ENCODE assay signal across 26 cellular contexts in the genomic region with DNA sequence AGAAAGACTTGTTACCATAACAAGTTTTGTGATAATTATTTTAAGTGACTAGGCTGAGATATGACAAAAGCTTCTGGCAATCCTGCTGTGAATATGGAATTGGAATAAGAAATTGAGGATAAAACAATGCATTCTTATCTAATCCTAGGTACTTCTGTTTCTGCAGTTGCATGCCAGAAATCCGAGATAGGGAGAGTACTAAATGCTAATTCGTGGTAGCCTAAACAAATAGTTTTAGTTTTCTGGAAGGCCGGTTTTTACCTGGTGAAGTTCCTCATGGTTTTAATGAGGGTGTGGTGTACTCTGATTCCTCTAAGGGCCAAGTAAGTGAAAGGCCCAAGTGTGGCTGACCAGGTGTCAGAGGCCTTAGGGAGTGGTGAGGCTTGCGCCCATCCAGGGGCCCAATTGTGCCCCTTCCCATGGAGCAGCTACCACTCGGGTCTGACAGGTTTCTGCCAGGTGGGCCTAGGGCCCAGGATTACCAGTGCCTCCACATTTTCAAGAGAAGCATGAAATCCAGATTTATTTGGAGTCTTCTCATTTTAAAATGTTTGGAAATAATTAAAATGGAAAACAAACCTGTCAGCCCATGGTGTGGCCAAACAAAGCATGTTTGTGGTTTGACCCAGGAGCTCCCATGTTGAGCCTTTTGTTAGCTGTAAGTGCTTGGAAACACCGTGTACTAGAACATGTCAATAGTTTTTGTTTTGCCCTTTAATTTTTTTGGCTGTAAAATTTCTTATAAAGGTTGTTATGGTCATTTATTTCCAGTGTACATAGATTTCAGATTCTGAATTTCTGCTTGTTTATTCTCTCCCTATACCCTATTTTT. TPM values are rescaled to one million over a fixed set of nuclear protein-coding genes. Genes with fewer than 3 reads are reported as not detected.
DNase-seq lines count a peak whose midpoint lies in the region; ATAC-seq, FAIRE-seq and TF ChIP-seq lines count a peak whose summit lies in the region.
"Had no signal": no experiment of that assay in that cellular context is flagged by ENCODE, and none has a peak within 500 bp of the region (broad histone marks: within the 10 kb centered on the region; RNA-seq: fewer than 3 reads in every experiment).

No MANE protein-coding gene starts in this region.

- H3K4me1 ChIP-seq in GM23338 (ENCODE audit: insufficient read depth), result peaks cover 40% of the 10 kb centered on the region
- H3K4me1 ChIP-seq in astrocyte (ENCODE audit: insufficient read depth, low read length), result peaks cover 4% of the 10 kb centered on the region
- H3K4me1 ChIP-seq: body of pancreas, right lobe of liver, uterus had no signal

- H3K79me2 ChIP-seq in GM23338 (replicated peaks; ENCODE audit: insufficient read depth) (peaks cover 74% of the 10 kb centered on the region), astrocyte (ENCODE audit: insufficient read depth, low read length) (peaks cover 11% of the 10 kb centered on the region)

- no peaks in the 10 kb centered on the region for H3K9me2 ChIP-seq in GM23338 (ENCODE audit: insufficient read depth)

- peak; percentile 52 for DNase-seq in GM23338 (ENCODE audit: low spot score)
- peak; percentile 37 for DNase-seq in NCI-H2029 (lab: John Stamatoyannopoulos, UW)
- no peak for DNase-seq in astrocyte (ENCODE audit: low read depth)
- peak; percentile 63 for DNase-seq in renal cortical epithelial cell (ENCODE audit: low read depth)
- no peak for DNase-seq in iPS-NIHi7 (ENCODE audit: extremely low spot score)
- no peak for DNase-seq in mucosa of gallbladder (ENCODE audit: low spot score)
- DNase-seq: activated naive CD8-positive, alpha-beta T cell treated with anti-CD3 and anti-CD28 coated beads, Interleukin-2, amount 10 ng/mL, durations not matched to agents 7 days and 5 days; AML-193; body of pancreas; DMS53; effector memory CD8-positive, alpha-beta T cell; esophagus squamous epithelium; GF-D8; H9; kidney glomerular epithelial cell; MG63; NCI-H1417 treated with DMSO at 0.1 percent for 48 hours; ovary; right lobe of liver; uterus had no signal

- H3K4me1 Mint-ChIP-seq in GM23338, result peaks cover 51% of the 10 kb centered on the region
- H3K4me1 Mint-ChIP-seq in astrocyte (ENCODE audit: low read depth, unreplicated experiment), result peaks cover 25% of the 10 kb centered on the region
- H3K4me1 Mint-ChIP-seq: activated naive CD8-positive, alpha-beta T cell treated with anti-CD3 and anti-CD28 coated beads, Interleukin-2, amount 10 ng/mL, durations not matched to agents 7 days and 5 days; activated T-helper 17 cell treated with anti-CD3 and anti-CD28 coated beads, Interleukin-2, amount 50 U/mL, for 72 hours had no signal

- TF ChIP-seq CTCF in GM23338 (conservative IDR thresholded peaks at IDR 0.05; ENCODE audit: low read depth in 2 of 2) (no peak), astrocyte (IDR thresholded peaks at IDR 0.05; ENCODE audit: insufficient read depth, low read depth, low read length) (no peak)

- no peaks in the 10 kb centered on the region for H3K36me3 Mint-ChIP-seq in GM23338 (ENCODE audit: low read depth)
- H3K36me3 Mint-ChIP-seq in astrocyte (ENCODE audit: low read depth, unreplicated experiment), result no peaks in the 10 kb centered on the region
- H3K36me3 Mint-ChIP-seq: activated naive CD8-positive, alpha-beta T cell treated with anti-CD3 and anti-CD28 coated beads, Interleukin-2, amount 10 ng/mL, durations not matched to agents 7 days and 5 days; natural killer cell treated with Interleukin-12 subunit alpha and Interleukin-12 subunit beta and Interleukin-15 and Interleukin-18, amount 100 ng/mL, for 72 hours had no signal

- no peak overlapping the region for H3K4me3 Mint-ChIP-seq in GM23338
- no peak overlapping the region for H3K4me3 Mint-ChIP-seq in astrocyte (ENCODE audit: unreplicated experiment)
- H3K4me3 Mint-ChIP-seq: activated naive CD8-positive, alpha-beta T cell treated with anti-CD3 and anti-CD28 coated beads, Interleukin-2, amount 10 ng/mL, durations not matched to agents 7 days and 5 days; activated T-helper 17 cell treated with anti-CD3 and anti-CD28 coated beads, Interleukin-2, amount 50 U/mL, for 72 hours; effector memory CD8-positive, alpha-beta T cell; H9; natural killer cell treated with Interleukin-12 subunit alpha and Interleukin-12 subunit beta and Interleukin-15 and Interleukin-18, amount 100 ng/mL, for 72 hours had no signal

- H3K27ac ChIP-seq in GM23338 (ENCODE audit: low read depth) (peak overlapping the region; percentile 10; the same call in 1 of the 2 replicates), astrocyte (ENCODE audit: low read depth, low read length) (no peak overlapping the region)
- H3K27ac ChIP-seq: body of pancreas, esophagus squamous epithelium, ovary, right lobe of liver, RWPE1, uterus had no signal

- H3K27me3 ChIP-seq in GM23338 (ENCODE audit: insufficient read depth), result no peaks in the 10 kb centered on the region
- H3K27me3 ChIP-seq in astrocyte (ENCODE audit: insufficient read depth, low read length), result no peaks in the 10 kb centered on the region
- H3K27me3 ChIP-seq: body of pancreas, esophagus squamous epithelium, ovary, right lobe of liver, uterus had no signal

- no peaks in the 10 kb centered on the region for H3K9me3 Mint-ChIP-seq in GM23338
- H3K9me3 Mint-ChIP-seq in astrocyte (ENCODE audit: unreplicated experiment), result no peaks in the 10 kb centered on the region
- H3K9me3 Mint-ChIP-seq: activated naive CD8-positive, alpha-beta T cell treated with anti-CD3 and anti-CD28 coated beads, Interleukin-2, amount 10 ng/mL, durations not matched to agents 7 days and 5 days; activated T-helper 17 cell treated with anti-CD3 and anti-CD28 coated beads, Interleukin-2, amount 50 U/mL, for 72 hours; H9; natural killer cell treated with Interleukin-12 subunit alpha and Interleukin-12 subunit beta and Interleukin-15 and Interleukin-18, amount 100 ng/mL, for 72 hours had no signal

- H3K36me3 ChIP-seq in GM23338 (ENCODE audit: insufficient read depth) (no peaks in the 10 kb centered on the region), astrocyte (ENCODE audit: insufficient read depth, low read length) (no peaks in the 10 kb centered on the region)
- H3K36me3 ChIP-seq: esophagus squamous epithelium, MG63, ovary, right lobe of liver, uterus had no signal

- H2AFZ ChIP-seq in GM23338 (no peak overlapping the region), astrocyte (ENCODE audit: low read depth, low read length) (no peak overlapping the region)

- H3K4me3 ChIP-seq in GM23338 (no peak overlapping the region), astrocyte (ENCODE audit: insufficient read depth, low read depth, low read length) (no peak overlapping the region)
- H3K4me3 ChIP-seq: body of pancreas, esophagus squamous epithelium, MG63, ovary, right lobe of liver, uterus had no signal

- FAIRE-seq in astrocyte (lab: Jason Lieb, UNC), result no peak

- no peaks in the 10 kb centered on the region for H3K27me3 Mint-ChIP-seq in GM23338 (ENCODE audit: insufficient read depth, low read depth, poor library complexity)
- no peaks in the 10 kb centered on the region for H3K27me3 Mint-ChIP-seq in astrocyte (ENCODE audit: low read depth, unreplicated experiment)
- H3K27me3 Mint-ChIP-seq: effector memory CD8-positive, alpha-beta T cell; natural killer cell treated with Interleukin-12 subunit alpha and Interleukin-12 subunit beta and Interleukin-15 and Interleukin-18, amount 100 ng/mL, for 72 hours had no signal

- H3K9ac ChIP-seq in astrocyte (ENCODE audit: low read length), result no peak overlapping the region

- H3K4me2 ChIP-seq in GM23338 (0 out of 2 replicates have a peak overlapping the region, but pooled peaks have one; percentile 3), astrocyte (ENCODE audit: low read length) (no peak overlapping the region)

- no peaks in the 10 kb centered on the region for H3K9me3 ChIP-seq in astrocyte (ENCODE audit: insufficient read depth, low read depth, low read length)
- H3K9me3 ChIP-seq: body of pancreas, esophagus squamous epithelium, MG63, ovary, right lobe of liver, uterus had no signal

- H4K20me1 ChIP-seq in GM23338 (replicated peaks; ENCODE audit: insufficient read depth), result no peaks in the 10 kb centered on the region
- peaks cover 5% of the 10 kb centered on the region for H4K20me1 ChIP-seq in astrocyte (ENCODE audit: insufficient read depth, low read length)

- H3K27ac Mint-ChIP-seq in GM23338 (no peak overlapping the region), astrocyte (ENCODE audit: unreplicated experiment) (peak overlapping the region; percentile 26)
- H3K27ac Mint-ChIP-seq: activated naive CD8-positive, alpha-beta T cell treated with anti-CD3 and anti-CD28 coated beads, Interleukin-2, amount 10 ng/mL, durations not matched to agents 7 days and 5 days; activated T-helper 17 cell treated with anti-CD3 and anti-CD28 coated beads, Interleukin-2, amount 50 U/mL, for 72 hours; effector memory CD8-positive, alpha-beta T cell; H9; natural killer cell treated with Interleukin-12 subunit alpha and Interleukin-12 subunit beta and Interleukin-15 and Interleukin-18, amount 100 ng/mL, for 72 hours had no signal

- peak; percentile 52 for ATAC-seq in GM23338
- no peak for ATAC-seq in GM19023 (IDR thresholded peaks at IDR 0.05; ENCODE audit: unreplicated experiment)
- ATAC-seq: activated T-helper 17 cell treated with anti-CD3 and anti-CD28 coated beads, Interleukin-2, amount 50 U/mL, for 72 hours; body of pancreas; effector memory CD8-positive, alpha-beta T cell; natural killer cell treated with Interleukin-12 subunit alpha and Interleukin-12 subunit beta and Interleukin-15 and Interleukin-18, amount 100 ng/mL, for 72 hours; right lobe of liver; SK-N-SH treated with all-trans-retinoic acid at 6 μM for 48 hours had no signal

- H3F3A ChIP-seq in GM23338 (replicated peaks; ENCODE audit: low read depth), result no peaks in the 10 kb centered on the region

TF ChIP-seq in GM23338, 12 proteins besides CTCF, POLR2A, EP300 and RAD21 (continues in another document):
- TF ChIP-seq CREB1 (CRISPR knock-in tag; IDR thresholded peaks at IDR 0.05; ENCODE audit: low read depth), result no peak
- TF ChIP-seq, protein P1, sequence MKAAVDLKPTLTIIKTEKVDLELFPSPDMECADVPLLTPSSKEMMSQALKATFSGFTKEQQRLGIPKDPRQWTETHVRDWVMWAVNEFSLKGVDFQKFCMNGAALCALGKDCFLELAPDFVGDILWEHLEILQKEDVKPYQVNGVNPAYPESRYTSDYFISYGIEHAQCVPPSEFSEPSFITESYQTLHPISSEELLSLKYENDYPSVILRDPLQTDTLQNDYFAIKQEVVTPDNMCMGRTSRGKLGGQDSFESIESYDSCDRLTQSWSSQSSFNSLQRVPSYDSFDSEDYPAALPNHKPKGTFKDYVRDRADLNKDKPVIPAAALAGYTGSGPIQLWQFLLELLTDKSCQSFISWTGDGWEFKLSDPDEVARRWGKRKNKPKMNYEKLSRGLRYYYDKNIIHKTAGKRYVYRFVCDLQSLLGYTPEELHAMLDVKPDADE (IDR thresholded peaks at IDR 0.05), result no peak
- no peak for TF ChIP-seq ZNF114 (CRISPR knock-in tag; IDR thresholded peaks at IDR 0.05)

RNA-seq across cellular contexts. Expression of a gene that starts 6.6 kb away (rescaled TPM):
- 5.9 and 16.1 TPM in 2 replicates for total RNA-seq in GM23338 (2014; rRNA removed; shearing (Covaris generic))
- 3.5 and 6.5 TPM in 2 replicates for polyA plus RNA-seq in GM23338 (2016; fragmentation: Nextera tagmentation; extraction: Ambion mirVana)
- total RNA-seq in astrocyte (38.9 and 58.2 TPM in 2 replicates), renal cortical epithelial cell (159 and 549 TPM in 2 replicates), mucosa of gallbladder (27.2 TPM)
- total RNA-seq: activated naive CD8-positive, alpha-beta T cell treated with anti-CD3 and anti-CD28 coated beads, Interleukin-2, amount 10 ng/mL, durations not matched to agents 7 days and 5 days; activated T-helper 17 cell treated with anti-CD3 and anti-CD28 coated beads, Interleukin-2, amount 50 U/mL, for 72 hours; natural killer cell treated with Interleukin-12 subunit alpha and Interleukin-12 subunit beta and Interleukin-15 and Interleukin-18, amount 100 ng/mL, for 72 hours; T-helper 2 cell treated with Interferon-gamma antibody and Interleukin-4, amounts not matched to agents 100 ng/mL and 5 ng/mL, for 36 hours had no signal

Comparison
In these comparisons a context has a peak if more than half of its experiments do, and no peak if none do; other contexts are left out.
1. DNase-seq: peak in GM23338 (single experiment), NCI-H2029 (single experiment) and renal cortical epithelial cell (single experiment); none in astrocyte (single experiment), iPS-NIHi7 (single experiment) and mucosa of gallbladder (single experiment).